8 cellular contexts compared by ENCODE assay signal in the genomic region with DNA sequence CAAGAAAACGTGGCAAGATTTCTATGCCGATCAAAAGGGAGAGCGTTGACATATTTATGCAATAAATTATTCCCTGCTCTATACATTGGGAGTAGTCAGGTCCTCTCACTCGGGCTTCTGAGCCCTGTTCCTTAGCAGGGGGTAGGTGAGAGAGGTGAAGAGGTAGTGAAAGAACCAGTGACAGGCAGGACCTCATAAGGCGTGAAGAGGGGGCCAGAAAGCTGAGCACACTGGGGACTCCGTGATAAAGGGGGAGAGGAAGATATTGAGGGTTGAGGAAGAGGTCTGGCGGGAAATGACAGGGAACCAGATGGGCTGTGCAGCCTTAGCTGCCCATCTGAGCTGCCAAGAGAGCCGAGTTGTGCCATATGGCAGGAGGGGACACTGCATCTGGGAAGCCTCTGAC. TPM values are rescaled to one million over a fixed set of nuclear protein-coding genes. Genes with fewer than 3 reads are reported as not detected.
DNase-seq lines count a peak whose midpoint lies in the region; ATAC-seq and TF ChIP-seq lines count a peak whose summit lies in the region.

No MANE protein-coding gene starts in this region.

- H3F3A ChIP-seq in MM.1S (ENCODE audit: insufficient read depth, low read length) = peaks cover 15% of the 10 kb centered on the region; the same call in 1 of the 2 replicates

- CTCF ChIA-PET in Calu3 (lab: Charles Lee) = interaction anchor here (0.7 kb wide), 1 partner anchor 12 kb away, joined by 5 read pairs; no protein-coding TSS in a partner anchor

- H3K9me3 ChIP-seq in MM.1S (replicated peaks; ENCODE audit: insufficient read depth, low read length) = no peaks in the 10 kb centered on the region
- H3K9me3 ChIP-seq in neuron (ENCODE audit: low read length) = no peaks in the 10 kb centered on the region

- no peaks in the 10 kb centered on the region for H3K9me2 ChIP-seq in MM.1S (replicated peaks; ENCODE audit: insufficient read depth, low read length)

- TF ChIP-seq CTCF in Calu3 (IDR thresholded peaks at IDR 0.05; ENCODE audit: unreplicated experiment) = no peak
- TF ChIP-seq CTCF in MM.1S (IDR thresholded peaks at IDR 0.05; ENCODE audit: low read length) = no peak

- H4K20me1 ChIP-seq in MM.1S (ENCODE audit: insufficient read depth, low read length) = no peaks in the 10 kb centered on the region

- peak; percentile 8 for ATAC-seq in GM21381 (IDR thresholded peaks at IDR 0.05; ENCODE audit: unreplicated experiment)
- no peak for ATAC-seq in HG03520 (IDR thresholded peaks at IDR 0.05; ENCODE audit: unreplicated experiment)

- no peaks in the 10 kb centered on the region for H3K36me3 ChIP-seq in MM.1S (replicated peaks; ENCODE audit: insufficient read depth, low read length)
- H3K36me3 ChIP-seq in neuron (ENCODE audit: insufficient read depth, low read length) = no peaks in the 10 kb centered on the region

- no peaks in the 10 kb centered on the region for H3K79me2 ChIP-seq in MM.1S (ENCODE audit: low read length)

- peaks cover 18% of the 10 kb centered on the region for H3K36me3 Mint-ChIP-seq in Calu3 (ENCODE audit: insufficient read depth, unreplicated experiment)

- H3K4me1 ChIP-seq in MM.1S (ENCODE audit: low read length) (peaks cover 16% of the 10 kb centered on the region), neuron (ENCODE audit: insufficient read depth, low read length) (peaks cover 22% of the 10 kb centered on the region)

- H3K27me3 ChIP-seq in MM.1S (replicated peaks; ENCODE audit: insufficient read depth, low read length) (peaks cover 11% of the 10 kb centered on the region), neuron (ENCODE audit: insufficient read depth, low read length) (peaks cover 37% of the 10 kb centered on the region)

- H3K9ac ChIP-seq in MM.1S (ENCODE audit: low read length) = peak overlapping the region; percentile 67

- H3K4me3 ChIP-seq in MM.1S (ENCODE audit: low read length) = peak overlapping the region; percentile 63
- H3K4me3 ChIP-seq in neuron (ENCODE audit: low read length) = peak overlapping the region; percentile 64

- peak overlapping the region; percentile 94 for H3K4me2 ChIP-seq in MM.1S (ENCODE audit: low read depth, low read length)

- H2AFZ ChIP-seq in MM.1S (ENCODE audit: low read length) (peak overlapping the region; percentile 96), neuron (ENCODE audit: low read depth, low read length) (peak overlapping the region; percentile 77)

- peak overlapping the region; percentile 50; the same call in 1 of the 2 replicates for H3K27ac ChIP-seq in MM.1S (ENCODE audit: low read length)

- DNase-seq in Calu3 (no peak), MM.1S (no peak), cerebellum (ENCODE audit: low spot score) (peak; percentile 52), NCI-H128 (lab: John Stamatoyannopoulos, UW; ENCODE audit: unreplicated experiment) (no peak)
- no peak for DNase-seq in stimulated activated naive CD4-positive, alpha-beta T cell treated with Interleukin-2 at 50 U/mL for 16 hours (lab: John Stamatoyannopoulos, UW)

- H3K4me3 Mint-ChIP-seq in Calu3 (ENCODE audit: low read depth, unreplicated experiment) = peak overlapping the region; percentile 74

- H3K9me3 Mint-ChIP-seq in Calu3 (ENCODE audit: low read depth, unreplicated experiment) = no peaks in the 10 kb centered on the region

- no peak overlapping the region for H3K27ac Mint-ChIP-seq in Calu3 (ENCODE audit: unreplicated experiment)

- BruUV-seq in Calu3 (replicated peaks; lab: Mats Ljungman, UMichigan) = no TSS peak

- peaks cover 22% of the 10 kb centered on the region for H3K4me1 Mint-ChIP-seq in Calu3 (ENCODE audit: low read depth, unreplicated experiment)

- intact Hi-C loops in Calu3 (cut with micrococcal nuclease; ENCODE audit: unreplicated experiment) = loop anchor here (2.0 to 10.0 kb wide), 4 partner anchors 59 to 761 kb away; a partner anchor contains a TSS

- peaks cover 9% of the 10 kb centered on the region for H3K27me3 Mint-ChIP-seq in Calu3 (ENCODE audit: unreplicated experiment)

RNA-seq across cellular contexts. Expression of a gene that starts 0.7 kb away (rescaled TPM):
- total RNA-seq in Calu3 (2022) (not detected in 2 replicates), cerebellum (0.18 TPM)

RNA-seq across cellular contexts. Expression of a gene that starts 13.7 kb away (rescaled TPM):
- total RNA-seq in Calu3 (2022) (17.8 and 25.9 TPM in 2 replicates), cerebellum (7.9 TPM)

RNA-seq across cellular contexts. Expression of a gene that starts 53.4 kb away (rescaled TPM):
- total RNA-seq in Calu3 (2022) = 4.4 and 4.9 TPM in 2 replicates
- total RNA-seq in cerebellum = not detected

RNA-seq across cellular contexts. Expression of a gene that starts 59.7 kb away (rescaled TPM):
- total RNA-seq in Calu3 (2022) (10.1 and 12.5 TPM in 2 replicates), cerebellum (not detected)
